ENCODE assay signal across 1 cellular context in genomic region chr16:59849716-59850115, GRCh38.
TF ChIP-seq lines count a peak whose summit lies in the region.

No MANE protein-coding gene starts in this region.

TF ChIP-seq in GM23338, 12 proteins besides CTCF, POLR2A, EP300 and RAD21 (continued from another document):
- TF ChIP-seq ZNF462 (CRISPR knock-in tag; IDR thresholded peaks at IDR 0.05): no peak
- TF ChIP-seq ZNF114 (CRISPR knock-in tag; IDR thresholded peaks at IDR 0.05): no peak
- no peak for TF ChIP-seq ZNF331 (CRISPR knock-in tag; IDR thresholded peaks at IDR 0.05; ENCODE audit: low read depth)
